Comparison of ENCODE assay signal across 25 cellular contexts in genomic region chr11:78932757-78933156, GRCh38.
"Had no signal": no experiment of that assay in that cellular context is flagged by ENCODE, and none has a peak within 500 bp of the region (broad histone marks: within the 10 kb centered on the region; RNA-seq: fewer than 3 reads in every experiment).

No MANE protein-coding gene starts in this region.

- H3K9me3 Mint-ChIP-seq: dendritic cell treated with granulocyte-macrophage colony-stimulating factor and Interleukin-4, amounts not matched to agents 40 ng/mL and 50 ng/mL, for 4 days; effector memory CD8-positive, alpha-beta T cell had no signal

- H3K4me3 Mint-ChIP-seq: dendritic cell treated with granulocyte-macrophage colony-stimulating factor and Interleukin-4, amounts not matched to agents 40 ng/mL and 50 ng/mL, for 4 days; effector memory CD8-positive, alpha-beta T cell; endodermal cell had no signal

- H3K27ac Mint-ChIP-seq: dendritic cell treated with granulocyte-macrophage colony-stimulating factor and Interleukin-4, amounts not matched to agents 40 ng/mL and 50 ng/mL, for 4 days; effector memory CD8-positive, alpha-beta T cell; endodermal cell had no signal

- ATAC-seq: effector memory CD8-positive, alpha-beta T cell; esophagus mucosa; foreskin keratinocyte; gastrocnemius medialis; gastroesophageal sphincter; heart left ventricle; heart right ventricle had no signal

- DNase-seq: colonic mucosa; cortex of kidney; dermis blood vessel endothelial cell; dorsolateral prefrontal cortex; effector CD4-positive, alpha-beta T cell; effector CD8-positive, alpha-beta T cell; effector memory CD4-positive, alpha-beta T cell; effector memory CD8-positive, alpha-beta T cell; endodermal cell; erythroblast; esophagus squamous epithelium; foreskin fibroblast; foreskin keratinocyte; foreskin melanocyte; gastrocnemius medialis; glutamatergic neuron; head of caudate nucleus; heart left ventricle; heart right ventricle had no signal

- H3K27me3 ChIP-seq: colonic mucosa, dorsolateral prefrontal cortex, esophagus muscularis mucosa, esophagus squamous epithelium, foreskin keratinocyte, gastrocnemius medialis, gastroesophageal sphincter had no signal

- H3K9me3 ChIP-seq: colonic mucosa, esophagus muscularis mucosa, esophagus squamous epithelium, gastrocnemius medialis, gastroesophageal sphincter, heart left ventricle, heart right ventricle had no signal

- H3K27ac ChIP-seq: colonic mucosa, coronary artery, dorsolateral prefrontal cortex, epithelial cell of prostate, esophagus muscularis mucosa, esophagus squamous epithelium, foreskin keratinocyte, gastrocnemius medialis, gastroesophageal sphincter, heart left ventricle, heart right ventricle had no signal

- H3K4me3 ChIP-seq: colonic mucosa, coronary artery, dorsolateral prefrontal cortex, esophagus muscularis mucosa, esophagus squamous epithelium, gastrocnemius medialis, gastroesophageal sphincter, heart left ventricle, heart right ventricle had no signal

- H3K4me1 ChIP-seq: colonic mucosa, esophagus squamous epithelium, foreskin keratinocyte, gastrocnemius medialis had no signal

- H3K36me3 ChIP-seq: colonic mucosa, esophagus muscularis mucosa, esophagus squamous epithelium, gastrocnemius medialis, gastroesophageal sphincter, heart left ventricle, heart right ventricle had no signal
